ENCODE assay signal across 8 cellular contexts in the genomic region with DNA sequence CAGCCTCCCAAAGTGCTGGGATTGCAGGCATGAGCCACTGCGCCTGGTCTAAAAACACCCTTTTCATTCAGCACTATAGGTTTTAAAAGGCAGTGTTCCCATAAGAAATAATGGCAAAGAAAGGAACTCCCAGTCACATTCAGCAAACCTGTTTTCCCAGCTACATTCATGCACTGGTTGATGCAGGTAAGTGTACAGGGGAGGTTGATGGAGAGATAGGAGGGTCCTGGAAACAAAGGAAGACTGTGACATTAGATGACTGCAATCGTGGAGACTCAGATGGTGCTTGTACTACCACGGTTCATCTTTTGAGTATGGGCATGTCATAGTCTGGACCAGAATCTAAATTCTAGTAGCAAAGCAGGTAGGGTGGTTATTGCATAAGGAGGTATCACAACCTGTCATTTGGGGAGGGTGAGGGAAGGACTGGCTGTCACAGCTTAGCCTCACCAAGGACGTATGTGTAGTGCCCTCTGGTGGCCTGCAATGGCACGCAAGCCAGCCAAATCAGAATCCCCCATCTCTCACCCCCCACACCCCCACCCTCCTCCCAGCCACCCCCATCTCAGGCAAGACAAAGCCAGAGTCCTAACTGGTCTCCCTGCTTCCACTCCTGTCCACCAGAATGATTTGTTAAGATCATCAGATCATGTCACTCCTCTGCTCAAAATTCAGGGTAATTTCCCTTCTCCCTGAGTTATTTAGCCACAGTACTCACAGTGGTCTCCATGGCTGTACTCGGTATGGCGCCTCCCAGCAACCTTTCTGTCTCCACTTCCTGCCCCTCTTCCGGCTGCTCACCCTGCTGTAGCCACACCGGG. TPM values are rescaled to one million over a fixed set of nuclear protein-coding genes. Genes with fewer than 3 reads are reported as not detected.
A peak's percentile ranks its signal among the peaks of the same experiment; 100 is the strongest.
DNase-seq lines count a peak whose midpoint lies in the region; ATAC-seq, FAIRE-seq and TF ChIP-seq lines count a peak whose summit lies in the region.

No MANE protein-coding gene starts in this region.

- H3K27me3 ChIP-seq in heart right ventricle (no peaks in the 10 kb centered on the region), gastrocnemius medialis (no peaks in the 10 kb centered on the region)

- H3K4me3 ChIP-seq in heart right ventricle (no peak overlapping the region), gastrocnemius medialis (no peak overlapping the region)

- intact Hi-C loops in heart right ventricle (cut with DNase I): loop anchor here in 8 of 10 donors (1.0 to 10.0 kb wide), 6 partner anchors 45 to 117 kb away; no protein-coding TSS in a partner anchor
- intact Hi-C loops in gastrocnemius medialis (cut with DNase I; ENCODE audit: low total_unique reads): loop anchor here (1.0 to 5.0 kb wide), 3 partner anchors 52 to 115 kb away; no protein-coding TSS in a partner anchor

- ATAC-seq in heart right ventricle (peak in 7 of 8 donors; percentile 23 to 68 (median 56)), gastrocnemius medialis (peak; percentile 47 to 90), GM18519 (IDR thresholded peaks at IDR 0.05; ENCODE audit: low FRiP score, unreplicated experiment) (no peak)

- H3K9me3 ChIP-seq in heart right ventricle (no peaks in the 10 kb centered on the region), gastrocnemius medialis (no peaks in the 10 kb centered on the region)

- H3K36me3 ChIP-seq in heart right ventricle: peaks cover 0 to 3% (median 0%) of the 10 kb centered on the region in 9 donors
- no peaks in the 10 kb centered on the region for H3K36me3 ChIP-seq in gastrocnemius medialis

- DNase-seq in NK-92 treated with Interleukin-12 subunit alpha and Interleukin-12 subunit beta, amount 100 ng/mL, for 24 hours (lab: John Stamatoyannopoulos, UW): peak; percentile 82
- DNase-seq in NK-92 (lab: John Stamatoyannopoulos, UW; ENCODE audit: unreplicated experiment) (no peak), HTR-8/SVneo (ENCODE audit: insufficient read length, low spot score) (peak; percentile 71), SK-MEL-5 (ENCODE audit: low read depth, low spot score) (peak; percentile 77), heart right ventricle (peak; percentile 29 to 32), gastrocnemius medialis (peak; percentile 8 to 32)
- DNase-seq in activated naive CD4-positive, alpha-beta T cell treated with anti-CD3 and anti-CD28 coated beads, Interleukin-2, amount 50 U/mL, for 16 hours: peak; percentile 81

- TF ChIP-seq POLR2A in gastrocnemius medialis (IDR thresholded peaks at IDR 0.05): no peak

- 38 to 39% methylated on average over 9 of the region's 9 CpGs for WGBS in heart right ventricle, 2 donors

- in situ Hi-C loops in SK-MEL-5 (cut with HindIII; ENCODE audit: low pct_unique_long_range_greater_than_20kb, low sequenced_read_pairs) (no loop called here), gastrocnemius medialis (cut with MboI; ENCODE audit: low sequenced_read_pairs in 4 of 4) (loop anchor here (5.0 to 10.0 kb wide), 4 partner anchors 47 to 125 kb away; a partner anchor contains a TSS)

- H3K4me1 ChIP-seq in heart right ventricle (no peaks in the 10 kb centered on the region), gastrocnemius medialis (no peaks in the 10 kb centered on the region)

- peak; percentile 58 for FAIRE-seq in HTR-8/SVneo (lab: Jason Lieb, UNC)

- TF ChIP-seq CTCF in heart right ventricle (IDR thresholded peaks at IDR 0.05) (peak; percentile 30 to 76 (median 66)), gastrocnemius medialis (IDR thresholded peaks at IDR 0.05 in 4 of 5, conservative IDR thresholded peaks at IDR 0.05 in 1 of 5) (peak; percentile 18 to 78 (median 61))

- H3K27ac ChIP-seq in heart right ventricle: no peak overlapping the region
- H3K27ac ChIP-seq in gastrocnemius medialis: no peak overlapping the region

RNA-seq across cellular contexts. Expression of a gene that starts 28.8 kb away (rescaled TPM):
- total RNA-seq in SK-MEL-5 (2014; rRNA removed; shearing (Covaris generic)): 87.2 and 88.9 TPM in 2 replicates
- polyA plus RNA-seq in SK-MEL-5 (2015; cell fraction: cytosol; rRNA removed): 96.9 and 114 TPM in 2 replicates
- 28.9 and 32.1 TPM in 2 replicates for polyA plus RNA-seq in SK-MEL-5 (2015; cell fraction: nucleus; rRNA removed)
- 10 to 100 TPM; 49.1 to 56.6 (median 52.7) TPM for total RNA-seq in heart right ventricle
- polyA plus RNA-seq in heart right ventricle: 10 to 100 TPM; 47.0 to 51.7 TPM
- total RNA-seq in gastrocnemius medialis: 100 to 1,000 TPM in 1 of 4 donors, 10 to 100 TPM in 3; 66.4 to 139 (median 83.2) TPM

RNA-seq across cellular contexts. Expression of a gene that starts 51.3 kb away (rescaled TPM):
- 3.4 and 3.7 TPM in 2 replicates for total RNA-seq in SK-MEL-5 (2014; rRNA removed; shearing (Covaris generic))
- 7.9 and 9.3 TPM in 2 replicates for polyA plus RNA-seq in SK-MEL-5 (2015; cell fraction: cytosol; rRNA removed)
- 28.3 and 46.1 TPM in 2 replicates for polyA plus RNA-seq in SK-MEL-5 (2015; cell fraction: nucleus; rRNA removed)
- total RNA-seq in heart right ventricle: 1 to 10 TPM; 1.2 to 3.7 (median 2.4) TPM
- polyA plus RNA-seq in heart right ventricle: 1 to 10 TPM; 1.4 to 3.0 TPM
- 1 to 10 TPM; 1.8 to 6.7 (median 4.6) TPM for total RNA-seq in gastrocnemius medialis

RNA-seq across cellular contexts. Expression of a gene that starts 56.0 kb away (rescaled TPM):
- 15.5 and 20.9 TPM in 2 replicates for total RNA-seq in SK-MEL-5 (2014; rRNA removed; shearing (Covaris generic))
- polyA plus RNA-seq in SK-MEL-5 (2015; cell fraction: cytosol; rRNA removed): 20.4 and 29.7 TPM in 2 replicates
- 13.8 and 24.2 TPM in 2 replicates for polyA plus RNA-seq in SK-MEL-5 (2015; cell fraction: nucleus; rRNA removed)
- total RNA-seq in heart right ventricle (1 to 10 TPM in 8 of 10 donors, under 1 TPM in 2; 0.61 to 5.1 (median 1.8) TPM), gastrocnemius medialis (1 to 10 TPM in 3 of 4 donors, under 1 TPM in 1; 0.51 to 2.7 (median 2.4) TPM)
- under 1 TPM; 0.59 to 0.99 TPM for polyA plus RNA-seq in heart right ventricle
